Comparison of ENCODE assay signal across 20 cellular contexts in genomic region chr4:86274642-86275041, GRCh38.
"Had no signal": no experiment of that assay in that cellular context is flagged by ENCODE, and none has a peak within 500 bp of the region (broad histone marks: within the 10 kb centered on the region; RNA-seq: fewer than 3 reads in every experiment).

No MANE protein-coding gene starts in this region.

- H3K27ac ChIP-seq: lower lobe of right lung, parathyroid adenoma, right atrium auricular region, thyroid gland, vagina had no signal

- H3K27me3 ChIP-seq: right atrium auricular region, thyroid gland, vagina had no signal

- H3K4me1 ChIP-seq: lower lobe of right lung, parathyroid adenoma, right atrium auricular region had no signal

- H3K9me3 ChIP-seq: lower lobe of right lung, right atrium auricular region, thyroid gland, vagina had no signal

- H3K4me2 ChIP-seq: smooth muscle cell had no signal

- H2AFZ ChIP-seq: parathyroid adenoma had no signal

- H3K79me2 ChIP-seq: parathyroid adenoma had no signal

- DNase-seq: cortex of kidney; effector memory CD8-positive, alpha-beta T cell; erythroblast; head of caudate nucleus; left ventricle myocardium superior; lower lobe of right lung; natural killer cell; stimulated activated CD4-positive, alpha-beta T cell treated with anti-CD3 and anti-CD28 coated beads, Interleukin-12 subunit alpha, Interleukin-12 subunit beta, amount 100 ng/mL, for 4 hours; stimulated activated CD4-positive, alpha-beta T cell treated with anti-CD3 and anti-CD28 coated beads, Interleukin-1b, Interleukin-23, amount 100 ng/mL, for 48 hours; stimulated activated CD4-positive, alpha-beta T cell treated with anti-CD3 and anti-CD28 coated beads, Interleukin-4, amount 100 ng/mL, for 1 hour; stimulated activated CD8-positive, alpha-beta memory T cell treated with anti-CD3 and anti-CD28 coated beads, Interleukin-4, amount 100 ng/mL, for 48 hours; stimulated activated naive CD4-positive, alpha-beta T cell; stimulated activated naive CD8-positive, alpha-beta T cell treated with anti-CD3 and anti-CD28 coated beads, Interleukin-15, amount 100 ng/mL, for 72 hours; thyroid gland; trophoblast cell had no signal

- H3K36me3 ChIP-seq: lower lobe of right lung, right atrium auricular region, thyroid gland, vagina had no signal

- H3K9ac ChIP-seq: parathyroid adenoma had no signal

- H3K4me3 ChIP-seq: lower lobe of right lung, right atrium auricular region, smooth muscle cell, thyroid gland, vagina had no signal

- ATAC-seq: effector memory CD8-positive, alpha-beta T cell; left ventricle myocardium superior; lower lobe of right lung; natural killer cell; sciatic nerve; stimulated activated naive CD8-positive, alpha-beta T cell treated with anti-CD3 and anti-CD28 coated beads, Interleukin-15, amount 100 ng/mL, for 72 hours had no signal
